ENCODE assay signal across 33 cellular contexts in genomic region chr12:32418221-32418620, GRCh38.
"Had no signal": no experiment of that assay in that cellular context is flagged by ENCODE, and none has a peak within 500 bp of the region (broad histone marks: within the 10 kb centered on the region; RNA-seq: fewer than 3 reads in every experiment).

No MANE protein-coding gene starts in this region.

- H3K27me3 Mint-ChIP-seq: activated naive CD4-positive, alpha-beta T cell treated with anti-CD3 and anti-CD28 coated beads, Interleukin-2, amount 10 ng/mL, durations not matched to agents 7 days and 5 days had no signal

- H3K36me3 Mint-ChIP-seq: activated naive CD4-positive, alpha-beta T cell treated with anti-CD3 and anti-CD28 coated beads, Interleukin-2, amount 10 ng/mL, durations not matched to agents 7 days and 5 days; activated naive CD4-positive, alpha-beta T cell treated with anti-CD3 and anti-CD28 coated beads, Interleukin-2, amount 50 U/mL, for 72 hours; activated naive CD8-positive, alpha-beta T cell treated with anti-CD3 and anti-CD28 coated beads, Interleukin-2, amount 10 ng/mL, durations not matched to agents 7 days and 5 days; brain had no signal

- H3K4me1 Mint-ChIP-seq: activated CD4-positive, alpha-beta memory T cell treated with anti-CD3 and anti-CD28 coated beads, Interleukin-2, amount 10 ng/mL, durations not matched to agents 7 days and 5 days; activated CD4-positive, alpha-beta T cell treated with anti-CD3 and anti-CD28 coated beads for 36 hours; activated CD4-positive, alpha-beta T cell treated with anti-CD3 and anti-CD28 coated beads, Interleukin-2, amount 10 ng/mL, durations not matched to agents 7 days and 5 days; activated naive CD4-positive, alpha-beta T cell treated with anti-CD3 and anti-CD28 coated beads, Interleukin-2, amount 10 ng/mL, durations not matched to agents 7 days and 5 days; activated naive CD8-positive, alpha-beta T cell treated with anti-CD3 and anti-CD28 coated beads, Interleukin-2, amount 10 ng/mL, durations not matched to agents 7 days and 5 days had no signal

- H3K27ac ChIP-seq: ascending aorta, breast epithelium, cardiac muscle cell, colonic mucosa, epithelial cell of prostate, esophagus squamous epithelium, gastroesophageal sphincter, heart right ventricle, WERI-Rb-1 had no signal

- H3K4me3 ChIP-seq: ascending aorta, breast epithelium, cardiac muscle cell, colonic mucosa, esophagus squamous epithelium, gastroesophageal sphincter, heart right ventricle had no signal

- H3K4me3 Mint-ChIP-seq: activated CD4-positive, alpha-beta memory T cell treated with anti-CD3 and anti-CD28 coated beads, Interleukin-2, amount 10 ng/mL, durations not matched to agents 7 days and 5 days; activated CD4-positive, alpha-beta T cell treated with anti-CD3 and anti-CD28 coated beads for 36 hours; activated CD4-positive, alpha-beta T cell treated with anti-CD3 and anti-CD28 coated beads, Interleukin-2, amount 10 ng/mL, durations not matched to agents 7 days and 5 days; activated naive CD4-positive, alpha-beta T cell treated with anti-CD3 and anti-CD28 coated beads, Interleukin-2, amount 10 ng/mL, durations not matched to agents 7 days and 5 days; activated naive CD8-positive, alpha-beta T cell treated with anti-CD3 and anti-CD28 coated beads, Interleukin-2, amount 10 ng/mL, durations not matched to agents 7 days and 5 days; activated T-cell treated with anti-CD3 and anti-CD28 coated beads, Interleukin-2, amount 50 U/mL, for 24 hours; activated T-cell treated with anti-CD3 and anti-CD28 coated beads, Interleukin-2, amount 50 U/mL, for 72 hours; brain; T-helper 17 cell; T-helper 2 cell treated with Interferon-gamma antibody and Interleukin-4, amounts not matched to agents 5 μg/mL and 100 μg/mL, for 36 hours had no signal

- H3K36me3 ChIP-seq: ascending aorta, breast epithelium, cardiac muscle cell, colonic mucosa, gastroesophageal sphincter, heart right ventricle, WERI-Rb-1 had no signal

- DNase-seq: activated CD4-positive, alpha-beta memory T cell treated with anti-CD3 and anti-CD28 coated beads, Interleukin-2, amount 10 ng/mL, durations not matched to agents 7 days and 5 days; activated CD4-positive, alpha-beta T cell treated with anti-CD3 and anti-CD28 coated beads for 36 hours; activated CD4-positive, alpha-beta T cell treated with anti-CD3 and anti-CD28 coated beads, Interleukin-2, amount 10 ng/mL, durations not matched to agents 7 days and 5 days; activated CD4-positive, alpha-beta T cell treated with anti-CD3 and anti-CD28 coated beads, Interleukin-2, amount 50 U/mL, for 4 hours; activated CD4-positive, CD25-positive, alpha-beta regulatory T cell; activated CD4-positive, CD25-positive, alpha-beta regulatory T cell treated with anti-CD3 and anti-CD28 coated beads, Interleukin-2, amount 50 U/mL, for 72 hours; activated CD8-positive, alpha-beta memory T cell treated with anti-CD3 and anti-CD28 coated beads, Interleukin-2, amount 50 U/mL, for 48 hours; activated gamma-delta T cell; activated naive CD4-positive, alpha-beta T cell; activated naive CD4-positive, alpha-beta T cell treated with anti-CD3 and anti-CD28 coated beads, Interleukin-2, amount 10 ng/mL, durations not matched to agents 7 days and 5 days; activated naive CD8-positive, alpha-beta T cell treated with anti-CD3 and anti-CD28 coated beads, Interleukin-2, amount 10 ng/mL, durations not matched to agents 7 days and 5 days; activated T-cell treated with anti-CD3 and anti-CD28 coated beads for 4 hours; activated T-cell treated with anti-CD3 and anti-CD28 coated beads, Interleukin-2, amount 50 U/mL, for 24 hours; activated T-cell treated with anti-CD3 and anti-CD28 coated beads, Interleukin-2, amount 50 U/mL, for 72 hours; central memory CD4-positive, alpha-beta T cell; cerebellar nuclear complex; colonic mucosa; effector memory CD4-positive, alpha-beta T cell; esophagus squamous epithelium; foreskin melanocyte; heart right ventricle; T-helper 1 cell; T-helper 17 cell; T1000; WERI-Rb-1 had no signal

- H3K9me3 Mint-ChIP-seq: activated CD4-positive, alpha-beta memory T cell treated with anti-CD3 and anti-CD28 coated beads, Interleukin-2, amount 10 ng/mL, durations not matched to agents 7 days and 5 days; activated CD4-positive, alpha-beta T cell treated with anti-CD3 and anti-CD28 coated beads, Interleukin-2, amount 10 ng/mL, durations not matched to agents 7 days and 5 days; activated naive CD4-positive, alpha-beta T cell treated with anti-CD3 and anti-CD28 coated beads, Interleukin-2, amount 10 ng/mL, durations not matched to agents 7 days and 5 days; activated naive CD4-positive, alpha-beta T cell treated with anti-CD3 and anti-CD28 coated beads, Interleukin-2, amount 50 U/mL, for 72 hours; activated naive CD8-positive, alpha-beta T cell treated with anti-CD3 and anti-CD28 coated beads, Interleukin-2, amount 10 ng/mL, durations not matched to agents 7 days and 5 days; activated T-cell treated with anti-CD3 and anti-CD28 coated beads, Interleukin-2, amount 50 U/mL, for 24 hours; activated T-cell treated with anti-CD3 and anti-CD28 coated beads, Interleukin-2, amount 50 U/mL, for 72 hours; T-helper 2 cell treated with Interferon-gamma antibody and Interleukin-4, amounts not matched to agents 5 μg/mL and 100 μg/mL, for 36 hours had no signal

- ATAC-seq: activated CD4-positive, alpha-beta T cell treated with anti-CD3 and anti-CD28 coated beads for 36 hours; activated naive CD4-positive, alpha-beta T cell treated with anti-CD3 and anti-CD28 coated beads, Interleukin-2, amount 50 U/mL, for 72 hours; activated T-cell treated with anti-CD3 and anti-CD28 coated beads, Interleukin-2, amount 50 U/mL, for 72 hours; gastroesophageal sphincter; heart right ventricle; T-helper 17 cell had no signal

- H3K27ac Mint-ChIP-seq: activated CD4-positive, alpha-beta memory T cell treated with anti-CD3 and anti-CD28 coated beads, Interleukin-2, amount 10 ng/mL, durations not matched to agents 7 days and 5 days; activated CD4-positive, alpha-beta T cell treated with anti-CD3 and anti-CD28 coated beads for 36 hours; activated CD4-positive, alpha-beta T cell treated with anti-CD3 and anti-CD28 coated beads, Interleukin-2, amount 10 ng/mL, durations not matched to agents 7 days and 5 days; activated naive CD4-positive, alpha-beta T cell treated with anti-CD3 and anti-CD28 coated beads, Interleukin-2, amount 10 ng/mL, durations not matched to agents 7 days and 5 days; activated naive CD4-positive, alpha-beta T cell treated with anti-CD3 and anti-CD28 coated beads, Interleukin-2, amount 50 U/mL, for 72 hours; activated naive CD8-positive, alpha-beta T cell treated with anti-CD3 and anti-CD28 coated beads, Interleukin-2, amount 10 ng/mL, durations not matched to agents 7 days and 5 days; activated T-cell treated with anti-CD3 and anti-CD28 coated beads, Interleukin-2, amount 50 U/mL, for 24 hours; activated T-cell treated with anti-CD3 and anti-CD28 coated beads, Interleukin-2, amount 50 U/mL, for 72 hours; brain; T-helper 17 cell; T-helper 2 cell treated with Interferon-gamma antibody and Interleukin-4, amounts not matched to agents 5 μg/mL and 100 μg/mL, for 36 hours had no signal

- H3K27me3 ChIP-seq: ascending aorta, breast epithelium, cardiac muscle cell, colonic mucosa, esophagus squamous epithelium, gastroesophageal sphincter, heart right ventricle had no signal

- H3K9me3 ChIP-seq: ascending aorta, breast epithelium, colonic mucosa, esophagus squamous epithelium, gastroesophageal sphincter had no signal

- H3K4me1 ChIP-seq: ascending aorta, breast epithelium, colonic mucosa had no signal
